Comparison of ENCODE assay signal across 8 cellular contexts in genomic region chr12:42144174-42144423, GRCh38. TPM values are rescaled to one million over a fixed set of nuclear protein-coding genes. Genes with fewer than 3 reads are reported as not detected.
DNase-seq lines count a peak whose midpoint lies in the region; ATAC-seq and TF ChIP-seq lines count a peak whose summit lies in the region.

No MANE protein-coding gene starts in this region.

- TF ChIP-seq CTCF in dorsolateral prefrontal cortex (IDR thresholded peaks at IDR 0.05 in 54 of 56, conservative IDR thresholded peaks at IDR 0.05 in 2 of 56; ENCODE audit: low read depth in 1 of 56, partially characterized antibody in 56 of 56) (no peak), neural crest cell (conservative IDR thresholded peaks at IDR 0.05) (no peak)

- H3K27ac ChIP-seq in dorsolateral prefrontal cortex = peak overlapping the region in 48 of 59 donors; percentile 24 to 93 (median 80)

- peaks cover 29% of the 10 kb centered on the region for H3K4me1 Mint-ChIP-seq in T-helper 1 cell treated with Interleukin-12 subunit alpha and Interleukin-12 subunit beta and Interleukin-4 antibody, amounts not matched to agents 30 μg/mL and 1 μg/mL, for 36 hours (ENCODE audit: low read depth)
- H3K4me1 Mint-ChIP-seq in neural crest cell = peaks cover 31% of the 10 kb centered on the region

- H3K4me3 ChIP-seq in Jurkat, Clone E6-1 (ENCODE audit: low read length) = peak overlapping the region; percentile 56
- H3K4me3 ChIP-seq in dorsolateral prefrontal cortex = peak overlapping the region; percentile 57 to 92 (median 78)

- DNase-seq in T-helper 1 cell = no peak
- DNase-seq in Jurkat, Clone E6-1 (ENCODE audit: low read depth, low spot score) = no peak
- DNase-seq in dorsolateral prefrontal cortex = peak in 1 of 10 donors; percentile 47
- DNase-seq in neural crest cell (ENCODE audit: low read depth, low spot score) = peak; percentile 23
- no peak for DNase-seq in NCI-H774 (lab: John Stamatoyannopoulos, UW)
- DNase-seq in ureter (ENCODE audit: low spot score) = no peak

- H3K36me3 Mint-ChIP-seq in T-helper 1 cell treated with Interleukin-12 subunit alpha and Interleukin-12 subunit beta and Interleukin-4 antibody, amounts not matched to agents 30 μg/mL and 1 μg/mL, for 36 hours (ENCODE audit: low read depth) = peaks cover 3% of the 10 kb centered on the region
- no peaks in the 10 kb centered on the region for H3K36me3 Mint-ChIP-seq in neural crest cell (ENCODE audit: low read depth)

- peak overlapping the region; percentile 88 for H3K27ac Mint-ChIP-seq in T-helper 1 cell treated with Interleukin-12 subunit alpha and Interleukin-12 subunit beta and Interleukin-4 antibody, amounts not matched to agents 30 μg/mL and 1 μg/mL, for 36 hours
- H3K27ac Mint-ChIP-seq in neural crest cell (ENCODE audit: unreplicated experiment) = peak overlapping the region; percentile 91

- no peaks in the 10 kb centered on the region for H3K9me3 Mint-ChIP-seq in T-helper 1 cell treated with Interleukin-12 subunit alpha and Interleukin-12 subunit beta and Interleukin-4 antibody, amounts not matched to agents 30 μg/mL and 1 μg/mL, for 36 hours
- H3K9me3 Mint-ChIP-seq in neural crest cell = no peaks in the 10 kb centered on the region

- peak overlapping the region; percentile 97 for H3K4me3 Mint-ChIP-seq in T-helper 1 cell treated with Interleukin-12 subunit alpha and Interleukin-12 subunit beta and Interleukin-4 antibody, amounts not matched to agents 30 μg/mL and 1 μg/mL, for 36 hours
- peak overlapping the region; percentile 95 for H3K4me3 Mint-ChIP-seq in neural crest cell

- intact Hi-C loops in dorsolateral prefrontal cortex (cut with DNase I) = loop anchor here (1.0 to 5.0 kb wide), 3 partner anchors 94 to 183 kb away; partner anchors contain the start of genes PPHLN1 (in 2 of the 2), YAF2 (in 2 of the 2) and ZCRB1 (in 2 of the 2)

- peaks cover 15% of the 10 kb centered on the region for H3K27me3 Mint-ChIP-seq in T-helper 1 cell treated with Interleukin-12 subunit alpha and Interleukin-12 subunit beta and Interleukin-4 antibody, amounts not matched to agents 30 μg/mL and 1 μg/mL, for 36 hours (ENCODE audit: low read depth)
- no peaks in the 10 kb centered on the region for H3K27me3 Mint-ChIP-seq in neural crest cell (ENCODE audit: low read depth)

- ATAC-seq in HG02588 (IDR thresholded peaks at IDR 0.05; ENCODE audit: unreplicated experiment) = no peak

- no peaks in the 10 kb centered on the region for H3K27me3 ChIP-seq in dorsolateral prefrontal cortex

RNA-seq across cellular contexts. Expression of gene GXYLT1, which starts 0.6 kb away (rescaled TPM):
- 10.1 TPM for polyA plus RNA-seq in Jurkat, Clone E6-1 (2012; ENCODE audit: insufficient read depth, insufficient read length)
- 10 to 100 TPM in 56 of 120 experiments, 1 to 10 TPM in 64; 5.8 to 13.8 (median 9.8) TPM for total RNA-seq in dorsolateral prefrontal cortex
- total RNA-seq in neural crest cell = 17.8 and 18.4 TPM in 2 replicates
- 10.0 TPM for total RNA-seq in ureter
